Comparison of ENCODE assay signal across 26 cellular contexts in genomic region chr5:359301-359897, GRCh38. TPM values are rescaled to one million over a fixed set of nuclear protein-coding genes. Genes with fewer than 3 reads are reported as not detected.
DNase-seq lines count a peak whose midpoint lies in the region; ATAC-seq, FAIRE-seq and TF ChIP-seq lines count a peak whose summit lies in the region.
"Had no signal": no experiment of that assay in that cellular context is flagged by ENCODE, and none has a peak within 500 bp of the region (broad histone marks: within the 10 kb centered on the region; RNA-seq: fewer than 3 reads in every experiment).

No MANE protein-coding gene starts in this region.

- H3K9me3 Mint-ChIP-seq in activated CD8-positive, alpha-beta T cell treated with anti-CD3 and anti-CD28 coated beads for 36 hours, result peaks cover 1% of the 10 kb centered on the region
- H3K9me3 Mint-ChIP-seq in activated CD8-positive, alpha-beta T cell treated with anti-CD3 and anti-CD28 coated beads, Interleukin-2, amount 10 ng/mL, durations not matched to agents 7 days and 5 days (ENCODE audit: insufficient read depth), result peaks cover 7% of the 10 kb centered on the region

- 89 to 93% methylated on average over 11 to 17 of the region's 23 CpGs for WGBS in testis, 2 donors
- 78% methylated on average over 18 of the region's 23 CpGs for WGBS in HepG2 (ENCODE audit: low lambda C conversion rate)

- H3K4me3 ChIP-seq in coronary artery (no peak overlapping the region), testis (no peak overlapping the region), HepG2 (replicated peaks in 1 of 3; ENCODE audit: insufficient read depth in 1 of 3, low read depth in 2 of 3, low read length in 3 of 3) (no peak overlapping the region), WERI-Rb-1 (ENCODE audit: low read depth, low read length) (no peak overlapping the region)
- H3K4me3 ChIP-seq: dorsolateral prefrontal cortex, gastroesophageal sphincter, GM23248, left ventricle myocardium inferior, SJCRH30, upper lobe of right lung had no signal

- ATAC-seq in activated CD8-positive, alpha-beta T cell treated with anti-CD3 and anti-CD28 coated beads for 36 hours, result no peak
- ATAC-seq in activated CD8-positive, alpha-beta T cell treated with anti-CD3 and anti-CD28 coated beads, Interleukin-2, amount 10 ng/mL, durations not matched to agents 7 days and 5 days, result no peak
- ATAC-seq in HepG2 (no peak), GM18868 (IDR thresholded peaks at IDR 0.05; ENCODE audit: unreplicated experiment) (no peak)
- ATAC-seq: gastroesophageal sphincter; stimulated activated effector memory CD8-positive, alpha-beta T cell treated with anti-CD3 and anti-CD28 coated beads, Interleukin-12 subunit alpha, Interleukin-12 subunit beta, amount 100 ng/mL, for 72 hours had no signal

- H3K27ac Mint-ChIP-seq in activated CD8-positive, alpha-beta T cell treated with anti-CD3 and anti-CD28 coated beads for 36 hours, result peak overlapping the region; percentile 5
- H3K27ac Mint-ChIP-seq in activated CD8-positive, alpha-beta T cell treated with anti-CD3 and anti-CD28 coated beads, Interleukin-2, amount 10 ng/mL, durations not matched to agents 7 days and 5 days, result no peak overlapping the region
- H3K27ac Mint-ChIP-seq: stimulated activated effector memory CD8-positive, alpha-beta T cell treated with anti-CD3 and anti-CD28 coated beads, Interleukin-12 subunit alpha, Interleukin-12 subunit beta, amount 100 ng/mL, for 72 hours had no signal

- in situ Hi-C loops in HepG2 (cut with HindIII; ENCODE audit: extremely low pct_ligation_motif_present, low pct_unique_long_range_greater_than_20kb), result no loop called here

- TF ChIP-seq RAD21 in HepG2 (CRISPR knock-in tag; IDR thresholded peaks at IDR 0.05), result no peak

- DNase-seq in activated CD8-positive, alpha-beta T cell treated with anti-CD3 and anti-CD28 coated beads for 36 hours, result no peak
- DNase-seq in activated CD8-positive, alpha-beta T cell treated with anti-CD3 and anti-CD28 coated beads, Interleukin-2, amount 10 ng/mL, durations not matched to agents 7 days and 5 days, result no peak
- DNase-seq in coronary artery (ENCODE audit: low spot score) (peak; percentile 43), mucosa of gallbladder (ENCODE audit: low spot score) (peak; percentile 7), testis (peak; percentile 8), HepG2 (ENCODE audit: low spot score) (no peak), WERI-Rb-1 (no peak)
- DNase-seq: activated CD8-positive, alpha-beta memory T cell treated with anti-CD3 and anti-CD28 coated beads, Interleukin-2, amount 50 U/mL, for 4 hours; activated naive CD4-positive, alpha-beta T cell treated with anti-CD3 and anti-CD28 coated beads, Interleukin-2, amount 50 U/mL, for 16 hours; amniotic stem cell; brain microvascular endothelial cell; cerebellar nuclear complex; GM23248; left ventricle myocardium inferior; mesendoderm; NCI-H1092; NCI-H1694 treated with DMSO at 0.1 percent for 48 hours; NCI-H446 treated with DMSO at 0.1 percent for 48 hours; SJCRH30; stimulated activated CD4-positive, alpha-beta T cell treated with anti-CD3 and anti-CD28 coated beads, Interleukin-15, amount 100 ng/mL, for 24 hours; upper lobe of right lung had no signal

- H3K4me1 ChIP-seq in testis (no peaks in the 10 kb centered on the region), HepG2 (ENCODE audit: insufficient read depth, low read length) (no peaks in the 10 kb centered on the region)
- H3K4me1 ChIP-seq: gastroesophageal sphincter, left ventricle myocardium inferior, SJCRH30, upper lobe of right lung had no signal

- TF ChIP-seq EP300 in HepG2 (IDR thresholded peaks at IDR 0.05; ENCODE audit: low read depth in 2 of 2, low read length in 2 of 2) (no peak), HepG2 (CRISPR knock-in tag; IDR thresholded peaks at IDR 0.05; ENCODE audit: borderline replicate concordance) (no peak)

- no peak overlapping the region for H3K9ac ChIP-seq in HepG2 (ENCODE audit: insufficient read depth, low read depth, low read length)
- H3K9ac ChIP-seq: GM23248 had no signal

- no peaks in the 10 kb centered on the region for H3K27me3 Mint-ChIP-seq in activated CD8-positive, alpha-beta T cell treated with anti-CD3 and anti-CD28 coated beads for 36 hours
- H3K27me3 Mint-ChIP-seq in activated CD8-positive, alpha-beta T cell treated with anti-CD3 and anti-CD28 coated beads, Interleukin-2, amount 10 ng/mL, durations not matched to agents 7 days and 5 days (ENCODE audit: low read depth), result no peaks in the 10 kb centered on the region

- H3K27me3 ChIP-seq in testis, result no peaks in the 10 kb centered on the region
- H3K27me3 ChIP-seq in HepG2 (ENCODE audit: control insufficient read depth in 1 of 2, insufficient read depth in 2 of 2, low read length in 2 of 2), result no peaks in the 10 kb centered on the region; a peak in 1 of 5 replicates
- peaks cover 2% of the 10 kb centered on the region for H3K27me3 ChIP-seq in WERI-Rb-1 (ENCODE audit: insufficient read depth, low read depth, severe bottlenecking)
- H3K27me3 ChIP-seq: brain microvascular endothelial cell, dorsolateral prefrontal cortex, gastroesophageal sphincter, SJCRH30, upper lobe of right lung had no signal

- FAIRE-seq in HepG2 (lab: Jason Lieb, UNC), result no peak
- FAIRE-seq: A204.1 had no signal

- no TSS peak for BruUV-seq in HepG2 (replicated peaks; lab: Mats Ljungman, UMichigan)

- H3K9me3 ChIP-seq in testis (no peaks in the 10 kb centered on the region), HepG2 (ENCODE audit: low read length) (no peaks in the 10 kb centered on the region), WERI-Rb-1 (ENCODE audit: severe bottlenecking) (peaks cover 8% of the 10 kb centered on the region)
- H3K9me3 ChIP-seq: SJCRH30, upper lobe of right lung had no signal

- POLR2A ChIA-PET in activated CD8-positive, alpha-beta T cell treated with anti-CD3 and anti-CD28 coated beads for 36 hours (lab: Charles Lee), result no interaction called here
- POLR2A ChIA-PET in activated CD8-positive, alpha-beta T cell treated with anti-CD3 and anti-CD28 coated beads, Interleukin-2, amount 10 ng/mL, durations not matched to agents 7 days and 5 days (lab: Charles Lee), result no interaction called here
- POLR2A ChIA-PET in HepG2 (lab: Yijun Ruan, JAX), result no interaction called here

- intact Hi-C loops in activated CD8-positive, alpha-beta T cell treated with anti-CD3 and anti-CD28 coated beads for 36 hours (cut with micrococcal nuclease), result no loop called here
- intact Hi-C loops in testis (cut with DNase I; ENCODE audit: low total_unique reads) (no loop called here), HepG2 (cut with micrococcal nuclease; ENCODE audit: unreplicated experiment) (no loop called here)

- H3K4me3 Mint-ChIP-seq in activated CD8-positive, alpha-beta T cell treated with anti-CD3 and anti-CD28 coated beads for 36 hours, result no peak overlapping the region
- H3K4me3 Mint-ChIP-seq in activated CD8-positive, alpha-beta T cell treated with anti-CD3 and anti-CD28 coated beads, Interleukin-2, amount 10 ng/mL, durations not matched to agents 7 days and 5 days, result no peak overlapping the region
- H3K4me3 Mint-ChIP-seq: stimulated activated effector memory CD8-positive, alpha-beta T cell treated with anti-CD3 and anti-CD28 coated beads, Interleukin-12 subunit alpha, Interleukin-12 subunit beta, amount 100 ng/mL, for 72 hours had no signal

- TF ChIP-seq POLR2A in testis (IDR thresholded peaks at IDR 0.05) (no peak), HepG2 (IDR thresholded peaks at IDR 0.05; ENCODE audit: insufficient read depth in 1 of 2, low read depth in 2 of 2, low read length in 2 of 2) (no peak)

- H3K36me3 ChIP-seq in testis (ENCODE audit: low read depth, missing control alignments) (no peaks in the 10 kb centered on the region), HepG2 (replicated peaks in 1 of 2; ENCODE audit: control insufficient read depth in 1 of 2, insufficient read depth in 2 of 2, low read length in 2 of 2) (no peaks in the 10 kb centered on the region), WERI-Rb-1 (no peaks in the 10 kb centered on the region)
- H3K36me3 ChIP-seq: gastroesophageal sphincter, SJCRH30, upper lobe of right lung had no signal

- H3K4me1 Mint-ChIP-seq in activated CD8-positive, alpha-beta T cell treated with anti-CD3 and anti-CD28 coated beads for 36 hours (ENCODE audit: low read depth), result peaks cover 3% of the 10 kb centered on the region
- no peaks in the 10 kb centered on the region for H3K4me1 Mint-ChIP-seq in activated CD8-positive, alpha-beta T cell treated with anti-CD3 and anti-CD28 coated beads, Interleukin-2, amount 10 ng/mL, durations not matched to agents 7 days and 5 days (ENCODE audit: low read depth)
- H3K4me1 Mint-ChIP-seq: stimulated activated effector memory CD8-positive, alpha-beta T cell treated with anti-CD3 and anti-CD28 coated beads, Interleukin-12 subunit alpha, Interleukin-12 subunit beta, amount 100 ng/mL, for 72 hours had no signal

- CTCF ChIA-PET in activated CD8-positive, alpha-beta T cell treated with anti-CD3 and anti-CD28 coated beads for 36 hours (lab: Charles Lee), result no interaction called here
- CTCF ChIA-PET in activated CD8-positive, alpha-beta T cell treated with anti-CD3 and anti-CD28 coated beads, Interleukin-2, amount 10 ng/mL, durations not matched to agents 7 days and 5 days (lab: Charles Lee), result no interaction called here
- CTCF ChIA-PET in HepG2 (lab: Yijun Ruan, JAX; ENCODE audit: low intra/inter-chr PET ratio, low total read pairs), result no interaction called here

- no peaks in the 10 kb centered on the region for H3K79me2 ChIP-seq in HepG2 (ENCODE audit: insufficient read depth, low read length)

- no peak overlapping the region for H2AFZ ChIP-seq in HepG2 (ENCODE audit: low read length)
- H2AFZ ChIP-seq: GM23248 had no signal

- H4K20me1 ChIP-seq in HepG2 (ENCODE audit: insufficient read depth, low read length), result no peaks in the 10 kb centered on the region

- H3K27ac ChIP-seq in coronary artery (no peak overlapping the region), testis (no peak overlapping the region), HepG2 (ENCODE audit: extremely low read length, insufficient read depth, low read length) (no peak overlapping the region), WERI-Rb-1 (no peak overlapping the region)
- H3K27ac ChIP-seq: brain microvascular endothelial cell, dorsolateral prefrontal cortex, gastroesophageal sphincter, GM23248, left ventricle myocardium inferior, SJCRH30 had no signal

- H3K36me3 Mint-ChIP-seq in activated CD8-positive, alpha-beta T cell treated with anti-CD3 and anti-CD28 coated beads for 36 hours (ENCODE audit: low read depth), result peaks cover 41% of the 10 kb centered on the region
- peaks cover 62% of the 10 kb centered on the region for H3K36me3 Mint-ChIP-seq in activated CD8-positive, alpha-beta T cell treated with anti-CD3 and anti-CD28 coated beads, Interleukin-2, amount 10 ng/mL, durations not matched to agents 7 days and 5 days (ENCODE audit: low read depth)

- no peak overlapping the region for H3K4me2 ChIP-seq in HepG2 (ENCODE audit: low read depth, low read length)

- no peak for TF ChIP-seq CTCF in activated CD8-positive, alpha-beta T cell treated with anti-CD3 and anti-CD28 coated beads for 36 hours (IDR thresholded peaks at IDR 0.05)
- TF ChIP-seq CTCF in coronary artery (IDR thresholded peaks at IDR 0.05), result no peak
- no peak for TF ChIP-seq CTCF in testis (IDR thresholded peaks at IDR 0.05)
- TF ChIP-seq CTCF in HepG2 (CRISPR knock-in tag; IDR thresholded peaks at IDR 0.05), result no peak
- TF ChIP-seq CTCF in WERI-Rb-1 (IDR thresholded peaks at IDR 0.05; ENCODE audit: low read depth, low read length), result no peak

RNA-seq across cellular contexts. Expression of gene AHRR, which starts 37.9 kb away (rescaled TPM):
- total RNA-seq in activated CD8-positive, alpha-beta T cell treated with anti-CD3 and anti-CD28 coated beads for 36 hours, result 10 to 100 TPM; 26.3 to 27.9 TPM
- total RNA-seq in activated CD8-positive, alpha-beta T cell treated with anti-CD3 and anti-CD28 coated beads, Interleukin-2, amount 10 ng/mL, durations not matched to agents 7 days and 5 days, result 10 to 100 TPM; 56.1 to 57.2 TPM
- total RNA-seq in mucosa of gallbladder (3.5 TPM), testis (10 to 100 TPM; 36.9 to 43.4 TPM), HepG2 (2016; rRNA removed; fragmentation: Illumina TruSeq; extraction: Trizol) (0.13 and 0.35 TPM in 2 replicates)
- polyA plus RNA-seq in testis (ENCODE audit: insufficient read depth, low read depth, low replicate concordance) (68.5 TPM), HepG2 (2011; rRNA removed) (0.18 and 0.28 TPM in 2 replicates)
- 0.30 and 0.44 TPM in 2 replicates for total RNA-seq in HepG2 (2016; cell fraction: cytosol; rRNA removed; fragmentation: Illumina TruSeq; extraction: Trizol; ENCODE audit: low read depth)
- 0.17 and 0.19 TPM in 2 replicates for total RNA-seq in HepG2 (2016; cell fraction: insoluble cytoplasmic fraction; rRNA removed; fragmentation: Illumina TruSeq; extraction: Trizol)
- 0.14 and 0.22 TPM in 2 replicates for total RNA-seq in HepG2 (2016; cell fraction: membrane; rRNA removed; fragmentation: Illumina TruSeq; extraction: Trizol)
- total RNA-seq in HepG2 (2016; cell fraction: nucleus; rRNA removed; fragmentation: Illumina TruSeq; extraction: Trizol), result 0.19 and 0.41 TPM in 2 replicates
- 0.17 and 0.20 TPM in 2 replicates for polyA plus RNA-seq in HepG2 (2011; cell fraction: cytosol; rRNA removed)
- polyA plus RNA-seq in HepG2 (2011; cell fraction: nucleus; rRNA removed), result 1.5 and 2.1 TPM in 2 replicates
- 0.23 and 0.61 TPM in 2 replicates for polyA plus RNA-seq in HepG2 (2012)
- polyA plus RNA-seq in HepG2 (2016; cell fraction: cytosol; fragmentation: Illumina TruSeq; extraction: Trizol; ENCODE audit: low read depth), result 0.16 TPM in 1 of 2 replicates, not detected in the other
- polyA plus RNA-seq in HepG2 (2016; cell fraction: insoluble cytoplasmic fraction; fragmentation: Illumina TruSeq; extraction: Trizol; ENCODE audit: low read depth), result 0.15 and 0.39 TPM in 2 replicates
- polyA plus RNA-seq in HepG2 (2016; cell fraction: membrane; fragmentation: Illumina TruSeq; extraction: Trizol; ENCODE audit: low read depth), result 0.09 and 0.48 TPM in 2 replicates
- polyA plus RNA-seq in HepG2 (2016; cell fraction: nucleus; fragmentation: Illumina TruSeq; extraction: Trizol; ENCODE audit: insufficient read depth, low read depth), result 0.63 and 0.89 TPM in 2 replicates
- 0.30 and 8.5 TPM in 2 replicates for polyA minus RNA-seq in HepG2 (2011; rRNA and poly(A)+ RNA removed; ENCODE audit: low replicate concordance)
- polyA minus RNA-seq in HepG2 (2011; cell fraction: cytosol; rRNA and poly(A)+ RNA removed), result 0.40 TPM in 1 of 2 replicates, not detected in the other
- polyA minus RNA-seq in HepG2 (2011; cell fraction: nucleus; rRNA and poly(A)+ RNA removed), result 0.39 and 1.1 TPM in 2 replicates

Comparison
In these comparisons a context has a peak if more than half of its experiments do, and no peak if none do; other contexts are left out.
1. DNase-seq: peak in coronary artery (single experiment), mucosa of gallbladder (single experiment) and testis (single experiment); none in activated CD8-positive, alpha-beta T cell treated with anti-CD3 and anti-CD28 coated beads for 36 hours (single experiment), activated CD8-positive, alpha-beta T cell treated with anti-CD3 and anti-CD28 coated beads, Interleukin-2, amount 10 ng/mL, durations not matched to agents 7 days and 5 days (single experiment), HepG2 (single experiment) and WERI-Rb-1 (single experiment).